ENCODE assay signal across 16 cellular contexts in the genomic region with DNA sequence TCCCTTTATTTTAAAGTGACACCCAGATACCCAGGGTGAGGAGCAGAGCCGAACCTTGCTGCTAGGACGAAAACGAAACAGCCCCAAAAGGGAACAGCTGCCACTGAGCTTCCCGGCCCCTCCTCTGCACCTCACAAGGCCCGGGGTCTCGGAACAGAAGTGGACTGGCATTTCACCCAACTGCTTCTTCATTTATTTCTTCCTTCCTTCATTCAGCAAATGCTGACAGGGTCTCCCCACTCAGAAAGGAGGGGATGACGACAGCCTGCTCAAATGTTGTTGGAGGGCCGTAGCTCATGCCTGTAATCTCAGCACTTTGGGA.
DNase-seq lines count a peak whose midpoint lies in the region; ATAC-seq, FAIRE-seq and TF ChIP-seq lines count a peak whose summit lies in the region.
"Had no signal": no experiment of that assay in that cellular context is flagged by ENCODE, and none has a peak within 500 bp of the region (broad histone marks: within the 10 kb centered on the region; RNA-seq: fewer than 3 reads in every experiment).

No MANE protein-coding gene starts in this region.

- peak; percentile 47 for DNase-seq in activated effector memory CD4-positive, alpha-beta T cell treated with anti-CD3 and anti-CD28 coated beads, Interleukin-2, amount 50 U/mL, for 16 hours
- DNase-seq in activated effector memory CD4-positive, alpha-beta T cell treated with Interleukin-2 at 50 U/mL for 16 hours: no peak
- peak; percentile 5 for DNase-seq in WERI-Rb-1
- DNase-seq in nephron progenitor cell: no peak
- DNase-seq in urothelium cell line (ENCODE audit: low spot score): no peak
- no peak for DNase-seq in tibial nerve (ENCODE audit: low spot score in 2 of 2)
- DNase-seq: DMS79, H7, NCI-H1105, NCI-H2029 treated with DMSO at 0.1 percent for 48 hours, NCI-H345, NCI-H524 treated with DMSO at 0.1 percent for 48 hours, NCI-H82 had no signal

- H3K36me3 ChIP-seq in WERI-Rb-1 (no peaks in the 10 kb centered on the region), tibial nerve (no peaks in the 10 kb centered on the region)

- H3K4me1 Mint-ChIP-seq in nephron progenitor cell: peaks cover 81% of the 10 kb centered on the region

- no peak for TF ChIP-seq EP300 in tibial nerve (IDR thresholded peaks at IDR 0.05)

- WGBS in tibial nerve, 2 donors: 83 to 89% methylated on average over 8 of the region's 8 CpGs

- FAIRE-seq in urothelium cell line (lab: Jason Lieb, UNC): peak; percentile 72

- no peak overlapping the region for H3K4me3 ChIP-seq in WERI-Rb-1 (ENCODE audit: low read depth, low read length)
- no peak overlapping the region for H3K4me3 ChIP-seq in tibial nerve

- H3K27me3 ChIP-seq in WERI-Rb-1 (ENCODE audit: insufficient read depth, low read depth, severe bottlenecking) (no peaks in the 10 kb centered on the region), tibial nerve (no peaks in the 10 kb centered on the region)

- peak overlapping the region; percentile 74 for H3K27ac Mint-ChIP-seq in nephron progenitor cell
- H3K27ac Mint-ChIP-seq: IgD-negative memory B cell had no signal

- H3K27ac ChIP-seq in WERI-Rb-1 (no peak overlapping the region), tibial nerve (no peak overlapping the region)

- TF ChIP-seq CTCF in WERI-Rb-1 (IDR thresholded peaks at IDR 0.05; ENCODE audit: low read depth, low read length): no peak
- TF ChIP-seq CTCF in nephron progenitor cell (IDR thresholded peaks at IDR 0.05): no peak
- no peak for TF ChIP-seq CTCF in tibial nerve (IDR thresholded peaks at IDR 0.05)

- no peak overlapping the region for H3K4me3 Mint-ChIP-seq in nephron progenitor cell

- no peaks in the 10 kb centered on the region for H3K36me3 Mint-ChIP-seq in nephron progenitor cell (ENCODE audit: low read depth)

- no peak for ATAC-seq in GM21717 (IDR thresholded peaks at IDR 0.05; ENCODE audit: unreplicated experiment)
- ATAC-seq: Panc1 had no signal

- peaks cover 3% of the 10 kb centered on the region for H3K9me3 Mint-ChIP-seq in nephron progenitor cell
- H3K9me3 Mint-ChIP-seq: IgD-negative memory B cell had no signal

- no peak for TF ChIP-seq POLR2A in tibial nerve (IDR thresholded peaks at IDR 0.05)

- H3K9me3 ChIP-seq in WERI-Rb-1 (ENCODE audit: severe bottlenecking): no peaks in the 10 kb centered on the region
- no peaks in the 10 kb centered on the region for H3K9me3 ChIP-seq in tibial nerve

- no peaks in the 10 kb centered on the region for H3K4me1 ChIP-seq in tibial nerve

- H3K27me3 Mint-ChIP-seq in nephron progenitor cell (ENCODE audit: low read depth, poor library complexity): peaks cover 11% of the 10 kb centered on the region

Comparison
In these comparisons a context has a peak if more than half of its experiments do, and no peak if none do; other contexts are left out.
1. DNase-seq: peak in activated effector memory CD4-positive, alpha-beta T cell treated with anti-CD3 and anti-CD28 coated beads, Interleukin-2, amount 50 U/mL, for 16 hours (single experiment) and WERI-Rb-1 (single experiment); none in activated effector memory CD4-positive, alpha-beta T cell treated with Interleukin-2 at 50 U/mL for 16 hours (single experiment), nephron progenitor cell (single experiment), urothelium cell line (single experiment) and tibial nerve (0 of 2).